ENCODE assay signal across 11 cellular contexts in genomic region chr5:98428806-98429205, GRCh38.
DNase-seq lines count a peak whose midpoint lies in the region; ATAC-seq, FAIRE-seq and TF ChIP-seq lines count a peak whose summit lies in the region.
"Had no signal": no experiment of that assay in that cellular context is flagged by ENCODE, and none has a peak within 500 bp of the region (broad histone marks: within the 10 kb centered on the region; RNA-seq: fewer than 3 reads in every experiment).

No MANE protein-coding gene starts in this region.

- intact Hi-C loops in naive thymus-derived CD4-positive, alpha-beta T cell (cut with micrococcal nuclease): no loop called here

- DNase-seq in cardiac fibroblast (ENCODE audit: low read depth in 2 of 2) (peak; percentile 84 to 87), small intestine (peak; percentile 57), NCI-H1048 (lab: John Stamatoyannopoulos, UW) (no peak), COLO668 (lab: John Stamatoyannopoulos, UW; ENCODE audit: unreplicated experiment) (no peak)
- DNase-seq in effector memory CD8-positive, alpha-beta T cell: no peak
- no peak for DNase-seq in naive thymus-derived CD4-positive, alpha-beta T cell
- DNase-seq: T-cell had no signal

- peaks cover 2 to 5% of the 10 kb centered on the region in 2 donors for H3K9me3 Mint-ChIP-seq in effector memory CD8-positive, alpha-beta T cell
- H3K9me3 Mint-ChIP-seq in naive thymus-derived CD4-positive, alpha-beta T cell: peaks cover 0 to 1% (median 0%) of the 10 kb centered on the region in 11 donors
- H3K9me3 Mint-ChIP-seq: T-cell had no signal

- FAIRE-seq in small intestine (lab: Jason Lieb, UNC): no peak
- FAIRE-seq: K562 had no signal

- POLR2A ChIA-PET in naive thymus-derived CD4-positive, alpha-beta T cell (lab: Charles Lee): no interaction called here

- H3K27ac Mint-ChIP-seq in effector memory CD8-positive, alpha-beta T cell: no peak overlapping the region
- no peak overlapping the region for H3K27ac Mint-ChIP-seq in naive thymus-derived CD4-positive, alpha-beta T cell
- H3K27ac Mint-ChIP-seq: activated naive CD8-positive, alpha-beta T cell; T-cell had no signal

- H3K4me3 Mint-ChIP-seq in effector memory CD8-positive, alpha-beta T cell: no peak overlapping the region
- peak overlapping the region in 1 of 10 donors; percentile 14 for H3K4me3 Mint-ChIP-seq in naive thymus-derived CD4-positive, alpha-beta T cell
- H3K4me3 Mint-ChIP-seq: activated naive CD8-positive, alpha-beta T cell; T-cell had no signal

- no peaks in the 10 kb centered on the region for H3K36me3 ChIP-seq in small intestine (ENCODE audit: control insufficient read depth in 2 of 2, insufficient read depth in 2 of 2, low read length in 2 of 2)
- H3K36me3 ChIP-seq in naive thymus-derived CD4-positive, alpha-beta T cell (ENCODE audit: control insufficient read depth in 2 of 3, insufficient read depth in 3 of 3, low read length in 3 of 3): no peaks in the 10 kb centered on the region

- WGBS in small intestine, 3 donors: 21 to 34% (median 23%) methylated on average over 4 of the region's 4 CpGs

- no peaks in the 10 kb centered on the region for H3K9me3 ChIP-seq in small intestine (ENCODE audit: control insufficient read depth, low read depth)
- H3K9me3 ChIP-seq in naive thymus-derived CD4-positive, alpha-beta T cell (ENCODE audit: control insufficient read depth in 2 of 3, low read length in 3 of 3): no peaks in the 10 kb centered on the region

- no peaks in the 10 kb centered on the region for H3K27me3 Mint-ChIP-seq in effector memory CD8-positive, alpha-beta T cell
- H3K27me3 Mint-ChIP-seq in naive thymus-derived CD4-positive, alpha-beta T cell: peaks cover 0 to 23% (median 10%) of the 10 kb centered on the region in 5 donors

- ATAC-seq in GM19395 (IDR thresholded peaks at IDR 0.05; ENCODE audit: unreplicated experiment): peak; percentile 61
- peak; percentile 83 for ATAC-seq in HG03432 (IDR thresholded peaks at IDR 0.05; ENCODE audit: unreplicated experiment)
- no peak for ATAC-seq in effector memory CD8-positive, alpha-beta T cell (replicated peaks)
- no peak for ATAC-seq in naive thymus-derived CD4-positive, alpha-beta T cell
- ATAC-seq: K562, T-cell had no signal

- H3K27ac ChIP-seq in small intestine (ENCODE audit: low read depth in 1 of 2, low read length in 1 of 2): no peak overlapping the region
- H3K27ac ChIP-seq in naive thymus-derived CD4-positive, alpha-beta T cell (ENCODE audit: low read depth, low read length): no peak overlapping the region

- H3K4me3 ChIP-seq in cardiac fibroblast (replicated peaks in 1 of 2; ENCODE audit: low read depth in 2 of 2, low read length in 2 of 2): no peak overlapping the region
- no peak overlapping the region for H3K4me3 ChIP-seq in small intestine (ENCODE audit: low read depth in 1 of 2, low read length in 2 of 2)
- no peak overlapping the region for H3K4me3 ChIP-seq in naive thymus-derived CD4-positive, alpha-beta T cell (ENCODE audit: low read length)
- H3K4me3 ChIP-seq: K562 had no signal

- CTCF ChIA-PET in naive thymus-derived CD4-positive, alpha-beta T cell (lab: Charles Lee): no interaction called here

- H3K4me1 Mint-ChIP-seq in effector memory CD8-positive, alpha-beta T cell (ENCODE audit: low read depth in 2 of 2): no peaks in the 10 kb centered on the region
- peaks cover 0 to 9% (median 0%) of the 10 kb centered on the region in 7 donors for H3K4me1 Mint-ChIP-seq in naive thymus-derived CD4-positive, alpha-beta T cell

- H3K36me3 Mint-ChIP-seq in effector memory CD8-positive, alpha-beta T cell (ENCODE audit: insufficient read depth): no peaks in the 10 kb centered on the region
- H3K36me3 Mint-ChIP-seq in naive thymus-derived CD4-positive, alpha-beta T cell: no peaks in the 10 kb centered on the region
- H3K36me3 Mint-ChIP-seq: activated naive CD8-positive, alpha-beta T cell; T-cell had no signal

- H3K27me3 ChIP-seq in small intestine (ENCODE audit: control insufficient read depth in 2 of 2, insufficient read depth in 2 of 2, low read length in 2 of 2): no peaks in the 10 kb centered on the region
- no peaks in the 10 kb centered on the region for H3K27me3 ChIP-seq in naive thymus-derived CD4-positive, alpha-beta T cell (ENCODE audit: control insufficient read depth in 2 of 2, insufficient read depth in 2 of 2, low read length in 2 of 2)

- H3K4me1 ChIP-seq in small intestine (ENCODE audit: control insufficient read depth in 2 of 2, insufficient read depth in 1 of 2, low read depth in 1 of 2, low read length in 1 of 2): peaks cover 0 to 7% of the 10 kb centered on the region in 2 donors
- peaks cover 0 to 3% of the 10 kb centered on the region in 2 donors for H3K4me1 ChIP-seq in naive thymus-derived CD4-positive, alpha-beta T cell (ENCODE audit: control insufficient read depth in 2 of 2, insufficient read depth in 2 of 2, low read length in 2 of 2)

- no peak for TF ChIP-seq CTCF in cardiac fibroblast (IDR thresholded peaks at IDR 0.05; ENCODE audit: low read depth, low read length)

Comparison
In these comparisons a context has a peak if more than half of its experiments do, and no peak if none do; other contexts are left out.
1. ATAC-seq: peak in GM19395 (single experiment) and HG03432 (single experiment); none in effector memory CD8-positive, alpha-beta T cell (single experiment) and naive thymus-derived CD4-positive, alpha-beta T cell (single experiment).
2. DNase-seq: peak in cardiac fibroblast (2 of 2) and small intestine (single experiment); none in NCI-H1048 (single experiment), COLO668 (single experiment), effector memory CD8-positive, alpha-beta T cell (0 of 3) and naive thymus-derived CD4-positive, alpha-beta T cell (0 of 9).